In genomic region chr12:127125607-127126259, GRCh38 we compare ENCODE assay signal across 1 cellular context.
TF ChIP-seq lines count a peak whose summit lies in the region.

No MANE protein-coding gene starts in this region.

TF ChIP-seq in K562, 482 proteins besides CTCF, POLR2A, EP300 and RAD21 (continued from another document and continues in another):
- TF ChIP-seq, protein P1, sequence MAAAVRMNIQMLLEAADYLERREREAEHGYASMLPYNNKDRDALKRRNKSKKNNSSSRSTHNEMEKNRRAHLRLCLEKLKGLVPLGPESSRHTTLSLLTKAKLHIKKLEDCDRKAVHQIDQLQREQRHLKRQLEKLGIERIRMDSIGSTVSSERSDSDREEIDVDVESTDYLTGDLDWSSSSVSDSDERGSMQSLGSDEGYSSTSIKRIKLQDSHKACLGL (CRISPR knock-in tag; IDR thresholded peaks at IDR 0.05; ENCODE audit: borderline replicate concordance, poor library complexity, severe bottlenecking), result no peak
- TF ChIP-seq PKNOX1 (IDR thresholded peaks at IDR 0.05) (peak; percentile 87), POLR2G (IDR thresholded peaks at IDR 0.05; ENCODE audit: low read depth, low read length) (no peak), KLF13 (tag; IDR thresholded peaks at IDR 0.05; ENCODE audit: borderline replicate concordance, low read depth) (peak; percentile 67; the same call in 1 of the 2 replicates), ZNF507 (tag; conservative IDR thresholded peaks at IDR 0.05) (no peak), ZNF639 (CRISPR knock-in tag; conservative IDR thresholded peaks at IDR 0.05 in 1 of 2, IDR thresholded peaks at IDR 0.05 in 1 of 2) (no peak), ZNF79 (CRISPR knock-in tag; IDR thresholded peaks at IDR 0.05; ENCODE audit: low read depth) (no peak), ZNF589 (CRISPR knock-in tag; IDR thresholded peaks at IDR 0.05; ENCODE audit: low read depth) (no peak), ZNF318 (IDR thresholded peaks at IDR 0.05; ENCODE audit: borderline replicate concordance in 1 of 2, low read depth in 1 of 2) (0 out of 4 replicates have a peak, but pooled peaks of 1 of the 2 experiments have one; percentile 59), XRCC3 (IDR thresholded peaks at IDR 0.05) (no peak), MECOM (CRISPR knock-in tag; IDR thresholded peaks at IDR 0.05) (no peak), PHB2 (IDR thresholded peaks at IDR 0.05; ENCODE audit: low read depth) (no peak), MITF (IDR thresholded peaks at IDR 0.05) (no peak), ZNF224 (CRISPR knock-in tag; IDR thresholded peaks at IDR 0.05) (no peak), MTA2 (IDR thresholded peaks at IDR 0.05; ENCODE audit: low read depth) (peak; percentile 58), ZNF165 (CRISPR knock-in tag; IDR thresholded peaks at IDR 0.05; ENCODE audit: borderline replicate concordance) (no peak), ARID1B (IDR thresholded peaks at IDR 0.05) (peak; percentile 91), SP2 (IDR thresholded peaks at IDR 0.05; ENCODE audit: extremely low read depth, low read depth, low read length, poor library complexity, severe bottlenecking) (no peak), ZKSCAN8 (CRISPR knock-in tag; IDR thresholded peaks at IDR 0.05) (no peak), CREM (IDR thresholded peaks at IDR 0.05; ENCODE audit: low read depth) (peak; percentile 53), PHF21A (IDR thresholded peaks at IDR 0.05; ENCODE audit: borderline replicate concordance, low read depth) (no peak), RBM17 (IDR thresholded peaks at IDR 0.05; ENCODE audit: borderline replicate concordance, low read depth, low read length) (no peak), NFE2 (IDR thresholded peaks at IDR 0.05; ENCODE audit: low read depth) (peak; percentile 97), DDX20 (tag; IDR thresholded peaks at IDR 0.05; ENCODE audit: low read depth) (no peak), RFX1 (IDR thresholded peaks at IDR 0.05) (no peak; the same call in 1 of the 2 replicates), DPF2 (IDR thresholded peaks at IDR 0.05) (peak; percentile 94), YY1 (IDR thresholded peaks at IDR 0.05; ENCODE audit: borderline replicate concordance in 1 of 3, control insufficient read depth in 1 of 3, extremely low read depth in 1 of 3, insufficient read depth in 3 of 3, insufficient read length in 1 of 3, insufficient replicate concordance in 2 of 3, low read depth in 1 of 3, low read length in 2 of 3) (no peak), ZNF75A (CRISPR knock-in tag; IDR thresholded peaks at IDR 0.05) (no peak), PBX2 (CRISPR knock-in tag; IDR thresholded peaks at IDR 0.05; ENCODE audit: low read depth) (no peak), PBX2 (tag; conservative IDR thresholded peaks at IDR 0.05; ENCODE audit: low read depth) (peak; percentile 91)
- TF ChIP-seq, protein P2, sequence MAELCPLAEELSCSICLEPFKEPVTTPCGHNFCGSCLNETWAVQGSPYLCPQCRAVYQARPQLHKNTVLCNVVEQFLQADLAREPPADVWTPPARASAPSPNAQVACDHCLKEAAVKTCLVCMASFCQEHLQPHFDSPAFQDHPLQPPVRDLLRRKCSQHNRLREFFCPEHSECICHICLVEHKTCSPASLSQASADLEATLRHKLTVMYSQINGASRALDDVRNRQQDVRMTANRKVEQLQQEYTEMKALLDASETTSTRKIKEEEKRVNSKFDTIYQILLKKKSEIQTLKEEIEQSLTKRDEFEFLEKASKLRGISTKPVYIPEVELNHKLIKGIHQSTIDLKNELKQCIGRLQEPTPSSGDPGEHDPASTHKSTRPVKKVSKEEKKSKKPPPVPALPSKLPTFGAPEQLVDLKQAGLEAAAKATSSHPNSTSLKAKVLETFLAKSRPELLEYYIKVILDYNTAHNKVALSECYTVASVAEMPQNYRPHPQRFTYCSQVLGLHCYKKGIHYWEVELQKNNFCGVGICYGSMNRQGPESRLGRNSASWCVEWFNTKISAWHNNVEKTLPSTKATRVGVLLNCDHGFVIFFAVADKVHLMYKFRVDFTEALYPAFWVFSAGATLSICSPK (IDR thresholded peaks at IDR 0.05; ENCODE audit: borderline replicate concordance), result no peak
- TF ChIP-seq, protein P3, sequence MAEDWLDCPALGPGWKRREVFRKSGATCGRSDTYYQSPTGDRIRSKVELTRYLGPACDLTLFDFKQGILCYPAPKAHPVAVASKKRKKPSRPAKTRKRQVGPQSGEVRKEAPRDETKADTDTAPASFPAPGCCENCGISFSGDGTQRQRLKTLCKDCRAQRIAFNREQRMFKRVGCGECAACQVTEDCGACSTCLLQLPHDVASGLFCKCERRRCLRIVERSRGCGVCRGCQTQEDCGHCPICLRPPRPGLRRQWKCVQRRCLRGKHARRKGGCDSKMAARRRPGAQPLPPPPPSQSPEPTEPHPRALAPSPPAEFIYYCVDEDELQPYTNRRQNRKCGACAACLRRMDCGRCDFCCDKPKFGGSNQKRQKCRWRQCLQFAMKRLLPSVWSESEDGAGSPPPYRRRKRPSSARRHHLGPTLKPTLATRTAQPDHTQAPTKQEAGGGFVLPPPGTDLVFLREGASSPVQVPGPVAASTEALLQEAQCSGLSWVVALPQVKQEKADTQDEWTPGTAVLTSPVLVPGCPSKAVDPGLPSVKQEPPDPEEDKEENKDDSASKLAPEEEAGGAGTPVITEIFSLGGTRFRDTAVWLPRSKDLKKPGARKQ (CRISPR knock-in tag; IDR thresholded peaks at IDR 0.05), result no peak
- TF ChIP-seq, protein P4, sequence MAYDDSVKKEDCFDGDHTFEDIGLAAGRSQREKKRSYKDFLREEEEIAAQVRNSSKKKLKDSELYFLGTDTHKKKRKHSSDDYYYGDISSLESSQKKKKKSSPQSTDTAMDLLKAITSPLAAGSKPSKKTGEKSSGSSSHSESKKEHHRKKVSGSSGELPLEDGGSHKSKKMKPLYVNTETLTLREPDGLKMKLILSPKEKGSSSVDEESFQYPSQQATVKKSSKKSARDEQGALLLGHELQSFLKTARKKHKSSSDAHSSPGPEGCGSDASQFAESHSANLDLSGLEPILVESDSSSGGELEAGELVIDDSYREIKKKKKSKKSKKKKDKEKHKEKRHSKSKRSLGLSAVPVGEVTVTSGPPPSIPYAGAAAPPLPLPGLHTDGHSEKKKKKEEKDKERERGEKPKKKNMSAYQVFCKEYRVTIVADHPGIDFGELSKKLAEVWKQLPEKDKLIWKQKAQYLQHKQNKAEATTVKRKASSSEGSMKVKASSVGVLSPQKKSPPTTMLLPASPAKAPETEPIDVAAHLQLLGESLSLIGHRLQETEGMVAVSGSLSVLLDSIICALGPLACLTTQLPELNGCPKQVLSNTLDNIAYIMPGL (CRISPR knock-in tag; IDR thresholded peaks at IDR 0.05), result no peak
- TF ChIP-seq, protein P5, sequence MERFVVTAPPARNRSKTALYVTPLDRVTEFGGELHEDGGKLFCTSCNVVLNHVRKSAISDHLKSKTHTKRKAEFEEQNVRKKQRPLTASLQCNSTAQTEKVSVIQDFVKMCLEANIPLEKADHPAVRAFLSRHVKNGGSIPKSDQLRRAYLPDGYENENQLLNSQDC (CRISPR knock-in tag; IDR thresholded peaks at IDR 0.05), result no peak
